ENCODE assay signal across 8 cellular contexts in the genomic region with DNA sequence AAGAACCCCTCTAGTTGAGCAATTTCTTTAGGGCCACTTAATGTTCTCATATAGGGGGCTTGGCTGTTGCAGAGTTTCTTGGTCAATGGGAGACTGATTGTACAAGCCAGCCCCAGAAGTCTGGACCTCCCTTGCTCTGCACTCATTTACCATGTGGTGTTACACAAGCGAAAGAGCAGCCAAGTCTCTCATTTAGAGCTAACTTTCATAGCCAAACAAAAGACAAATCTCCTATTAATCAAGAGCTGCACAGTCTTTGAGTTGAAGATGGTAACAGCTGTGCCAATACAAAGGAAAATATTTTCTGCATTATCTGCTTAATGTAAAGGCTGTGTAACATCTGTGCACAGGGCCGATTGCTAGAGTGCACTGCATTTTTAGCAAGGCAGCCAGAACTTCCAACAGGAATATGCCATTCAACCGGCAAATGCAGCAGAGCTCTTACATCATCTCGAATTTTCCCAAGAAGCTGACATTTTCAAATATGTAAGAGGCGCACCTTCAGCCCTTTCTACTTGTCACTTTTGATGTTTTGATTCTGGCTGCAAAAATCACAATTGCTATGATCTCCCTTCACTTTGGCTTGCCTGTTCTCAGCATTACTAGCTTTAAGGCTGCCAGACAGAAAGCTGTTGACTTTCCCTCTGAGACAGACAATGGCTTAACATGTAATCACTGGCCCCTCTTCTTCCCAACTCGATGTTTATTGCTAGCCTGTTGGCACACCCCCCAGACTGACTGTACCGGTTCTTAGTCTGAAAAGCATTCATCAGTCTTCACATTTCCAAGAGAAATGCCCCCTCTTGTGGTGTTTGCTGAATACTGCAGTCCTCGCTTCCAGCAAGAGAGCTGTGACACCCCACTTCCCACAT.
A peak's percentile ranks its signal among the peaks of the same experiment; 100 is the strongest.
DNase-seq lines count a peak whose midpoint lies in the region; ATAC-seq and TF ChIP-seq lines count a peak whose summit lies in the region.

No MANE protein-coding gene starts in this region.

- intact Hi-C loops in activated CD4-positive, alpha-beta T cell treated with anti-CD3 and anti-CD28 coated beads, Interleukin-2, amount 10 ng/mL, durations not matched to agents 24 days and 14 days (cut with micrococcal nuclease), result loop anchor here (10.0 kb wide), 1 partner anchor 799 kb away; no protein-coding TSS in a partner anchor
- intact Hi-C loops in lower lobe of right lung (cut with DNase I), result no loop called here

- H3K36me3 ChIP-seq in lower lobe of right lung, result no peaks in the 10 kb centered on the region

- no peak overlapping the region for H3K27ac ChIP-seq in lower lobe of right lung

- H3K36me3 Mint-ChIP-seq in activated CD4-positive, alpha-beta T cell treated with anti-CD3 and anti-CD28 coated beads, Interleukin-2, amount 10 ng/mL, durations not matched to agents 24 days and 14 days (ENCODE audit: low read depth), result no peaks in the 10 kb centered on the region

- DNase-seq in CD1c-positive myeloid dendritic cell (ENCODE audit: extremely low spot score) (peak; percentile 86), NCI-H510A treated with DMSO at 0.1 percent for 48 hours (lab: John Stamatoyannopoulos, UW) (peak; percentile 57), dermis blood vessel endothelial cell (peak; percentile 91), lower lobe of right lung (peak; percentile 50)
- DNase-seq in activated CD4-positive, alpha-beta T cell treated with anti-CD3 and anti-CD28 coated beads, Interleukin-2, amount 10 ng/mL, durations not matched to agents 24 days and 14 days, result peak; percentile 92
- peak; percentile 37 to 55 (median 38) for DNase-seq in stimulated activated CD4-positive, alpha-beta T cell treated with anti-CD3 and anti-CD28 coated beads, TNF-alpha, amount 100 ng/mL, for 4 hours (ENCODE audit: low read depth in 3 of 3)

- peaks cover 17% of the 10 kb centered on the region for H3K4me1 ChIP-seq in lower lobe of right lung

- peak; percentile 94 for TF ChIP-seq CTCF in lower lobe of right lung (IDR thresholded peaks at IDR 0.05)

- peaks cover 5% of the 10 kb centered on the region for H3K27me3 Mint-ChIP-seq in activated CD4-positive, alpha-beta T cell treated with anti-CD3 and anti-CD28 coated beads, Interleukin-2, amount 10 ng/mL, durations not matched to agents 24 days and 14 days

- no peak overlapping the region for H3K27ac Mint-ChIP-seq in activated CD4-positive, alpha-beta T cell treated with anti-CD3 and anti-CD28 coated beads, Interleukin-2, amount 10 ng/mL, durations not matched to agents 24 days and 14 days

- no peaks in the 10 kb centered on the region for H3K27me3 ChIP-seq in lower lobe of right lung (ENCODE audit: low read depth)

- ATAC-seq in GM19324 (IDR thresholded peaks at IDR 0.05; ENCODE audit: low FRiP score, unreplicated experiment) (peak; percentile 83), HG03439 (IDR thresholded peaks at IDR 0.05; ENCODE audit: unreplicated experiment) (peak; percentile 93), lower lobe of right lung (peak; percentile 95)

- peaks cover 16% of the 10 kb centered on the region for H3K4me1 Mint-ChIP-seq in activated CD4-positive, alpha-beta T cell treated with anti-CD3 and anti-CD28 coated beads, Interleukin-2, amount 10 ng/mL, durations not matched to agents 24 days and 14 days

- H3K9me3 Mint-ChIP-seq in activated CD4-positive, alpha-beta T cell treated with anti-CD3 and anti-CD28 coated beads, Interleukin-2, amount 10 ng/mL, durations not matched to agents 24 days and 14 days, result no peaks in the 10 kb centered on the region

- no peak overlapping the region for H3K4me3 Mint-ChIP-seq in activated CD4-positive, alpha-beta T cell treated with anti-CD3 and anti-CD28 coated beads, Interleukin-2, amount 10 ng/mL, durations not matched to agents 24 days and 14 days

- no peaks in the 10 kb centered on the region for H3K9me3 ChIP-seq in lower lobe of right lung

- H3K4me3 ChIP-seq in lower lobe of right lung, result no peak overlapping the region

Comparison
In these comparisons a context has a peak if more than half of its experiments do, and no peak if none do; other contexts are left out.
1. DNase-seq: peak in every context shown above with its lines; median percentile 92 in activated CD4-positive, alpha-beta T cell treated with anti-CD3 and anti-CD28 coated beads, Interleukin-2, amount 10 ng/mL, durations not matched to agents 24 days and 14 days; 91 in dermis blood vessel endothelial cell; 86 in CD1c-positive myeloid dendritic cell; 57 in NCI-H510A treated with DMSO at 0.1 percent for 48 hours; 50 in lower lobe of right lung; 38 in stimulated activated CD4-positive, alpha-beta T cell treated with anti-CD3 and anti-CD28 coated beads, TNF-alpha, amount 100 ng/mL, for 4 hours.